ENCODE assay signal across 14 cellular contexts in genomic region chr5:122702524-122702875, GRCh38.
DNase-seq lines count a peak whose midpoint lies in the region; ATAC-seq, FAIRE-seq and TF ChIP-seq lines count a peak whose summit lies in the region.
"Had no signal": no experiment of that assay in that cellular context is flagged by ENCODE, and none has a peak within 500 bp of the region (broad histone marks: within the 10 kb centered on the region; RNA-seq: fewer than 3 reads in every experiment).

No MANE protein-coding gene starts in this region.

- H3K4me3 ChIP-seq in GM12878, result no peak overlapping the region
- no peak overlapping the region for H3K4me3 ChIP-seq in mesendoderm (ENCODE audit: low read length)
- no peak overlapping the region for H3K4me3 ChIP-seq in brain microvascular endothelial cell (ENCODE audit: low read depth, low read length)
- H3K4me3 ChIP-seq: BLaER1, esophagus squamous epithelium had no signal

- no peak overlapping the region for H2BK5ac ChIP-seq in mesendoderm (ENCODE audit: low read length)

- 0% methylated on average over 2 of the region's 2 CpGs for WGBS in GM12878 (ENCODE audit: insufficient coverage, insufficient replicate concordance, low lambda C conversion rate, missing lambda C conversion rate)
- no CpG with 5 or more reads among the region's 2 CpGs for WGBS in mesendoderm (ENCODE audit: extremely low coverage, insufficient coverage, low lambda C conversion rate)

- H3K4me3 Mint-ChIP-seq in activated CD8-positive, alpha-beta T cell treated with anti-CD3 and anti-CD28 coated beads, Interleukin-2, amount 10 ng/mL, durations not matched to agents 7 days and 5 days, result no peak overlapping the region
- H3K4me3 Mint-ChIP-seq: activated CD4-positive, alpha-beta T cell treated with anti-CD3 and anti-CD28 coated beads, Interleukin-2, amount 10 ng/mL, durations not matched to agents 24 days and 14 days had no signal

- H3K23ac ChIP-seq in mesendoderm (ENCODE audit: low read length), result no peak overlapping the region

- H4K5ac ChIP-seq in mesendoderm (ENCODE audit: low read length), result no peak overlapping the region

- intact Hi-C loops in GM12878 (cut with micrococcal nuclease; ENCODE audit: unreplicated experiment), result loop anchor here (1.0 to 5.0 kb wide), 4 partner anchors 18 to 300 kb away; partner anchors contain the start of gene SNX2

- ATAC-seq in GM18861 (IDR thresholded peaks at IDR 0.05; ENCODE audit: unreplicated experiment) (peak; percentile 25), GM21529 (IDR thresholded peaks at IDR 0.05; ENCODE audit: unreplicated experiment) (peak; percentile 34), HG03135 (IDR thresholded peaks at IDR 0.05; ENCODE audit: unreplicated experiment) (peak; percentile 30), GM12878 (peak; percentile 62)
- no peak for ATAC-seq in activated CD8-positive, alpha-beta T cell treated with anti-CD3 and anti-CD28 coated beads, Interleukin-2, amount 10 ng/mL, durations not matched to agents 7 days and 5 days

- no peak overlapping the region for H2BK120ac ChIP-seq in mesendoderm (ENCODE audit: low read depth, low read length)

- no peaks in the 10 kb centered on the region for H4K20me1 ChIP-seq in GM12878 (ENCODE audit: control insufficient read depth, insufficient read depth)
- H4K20me1 ChIP-seq: BLaER1 had no signal

- H3K4me2 ChIP-seq in GM12878 (ENCODE audit: control insufficient read depth, insufficient read depth) (peak overlapping the region; percentile 11; the same call in 1 of the 2 replicates), mesendoderm (ENCODE audit: low read length) (no peak overlapping the region)
- H3K4me2 ChIP-seq: BLaER1 had no signal

- H2AK5ac ChIP-seq in mesendoderm (ENCODE audit: low read length), result no peak overlapping the region

- RAD21 ChIA-PET in GM12878 (lab: Charles Lee; ENCODE audit: unreplicated experiment), result interaction anchor here (1.1 to 1.9 kb wide), 8 partner anchors 51 to 186 kb away, joined by 3 to 10 read pairs (median 4); partner anchors contain the start of gene SNX2

- H3K27me3 Mint-ChIP-seq in activated CD8-positive, alpha-beta T cell treated with anti-CD3 and anti-CD28 coated beads, Interleukin-2, amount 10 ng/mL, durations not matched to agents 7 days and 5 days (ENCODE audit: low read depth), result peaks cover 3% of the 10 kb centered on the region
- H3K27me3 Mint-ChIP-seq: progenitor cell of endocrine pancreas had no signal

- SMC1A ChIA-PET in GM12878 (lab: Charles Lee; ENCODE audit: uncharacterized antibody, unreplicated experiment), result interaction anchor here (0.7 to 2.7 kb wide), 15 partner anchors 11 to 721 kb away, joined by 3 to 13 read pairs (median 4); partner anchors contain the start of gene CEP120

- FAIRE-seq in GM12878 (lab: Jason Lieb, UNC), result no peak

- peak overlapping the region; percentile 57 for H2AFZ ChIP-seq in GM12878 (ENCODE audit: control insufficient read depth, low read depth, low read length)

- in situ Hi-C loops in GM12878 (cut with MboI) (no loop called here), brain microvascular endothelial cell (cut with HindIII; ENCODE audit: low pct_ligation_motif_present, low sequenced_read_pairs) (no loop called here)

- TF ChIP-seq RAD21 in GM12878 (IDR thresholded peaks at IDR 0.05; ENCODE audit: insufficient read depth, low read depth, low read length), result no peak

- H3K9me3 ChIP-seq in GM12878 (replicated peaks; ENCODE audit: control insufficient read depth, insufficient read depth, low read length), result no peaks in the 10 kb centered on the region
- H3K9me3 ChIP-seq: BLaER1, esophagus squamous epithelium had no signal

- CTCF ChIA-PET in GM12878 (lab: Yijun Ruan, JAX), result interaction anchor here (0.5 to 4.4 kb wide), 15 partner anchors 12 to 721 kb away, joined by 3 to 33 read pairs (median 4); partner anchors contain the start of genes CEP120 and SNX2
- CTCF ChIA-PET in activated CD8-positive, alpha-beta T cell treated with anti-CD3 and anti-CD28 coated beads, Interleukin-2, amount 10 ng/mL, durations not matched to agents 7 days and 5 days (lab: Charles Lee), result no interaction called here

- H3K9ac ChIP-seq in GM12878 (ENCODE audit: control insufficient read depth, insufficient read depth, low read length) (no peak overlapping the region), mesendoderm (ENCODE audit: low read length) (no peak overlapping the region)
- H3K9ac ChIP-seq: BLaER1 had no signal

- no peak for TF ChIP-seq POLR2A in GM12878 (IDR thresholded peaks at IDR 0.05; ENCODE audit: low read depth, low read length)

- H3K27me3 ChIP-seq in GM12878 (replicated peaks in 1 of 2; ENCODE audit: control insufficient read depth in 2 of 2, insufficient read depth in 2 of 2, low read length in 1 of 2) (no peaks in the 10 kb centered on the region), mesendoderm (ENCODE audit: insufficient read depth, low read length, poor library complexity) (no peaks in the 10 kb centered on the region), brain microvascular endothelial cell (replicated peaks) (no peaks in the 10 kb centered on the region)
- H3K27me3 ChIP-seq: BLaER1, esophagus squamous epithelium had no signal

- POLR2A ChIA-PET in GM12878 (lab: Charles Lee), result interaction anchor here (0.8 to 0.9 kb wide), 2 partner anchors 73 to 75 kb away, joined by 3 read pairs; no protein-coding TSS in a partner anchor
- POLR2A ChIA-PET in activated CD8-positive, alpha-beta T cell treated with anti-CD3 and anti-CD28 coated beads, Interleukin-2, amount 10 ng/mL, durations not matched to agents 7 days and 5 days (lab: Charles Lee), result no interaction called here

- no TSS peak for BruUV-seq in GM12878 (replicated peaks; lab: Mats Ljungman, UMichigan)

- no peak for TF ChIP-seq EP300 in GM12878 (IDR thresholded peaks at IDR 0.05; ENCODE audit: borderline replicate concordance in 1 of 2, control insufficient read depth in 1 of 2, low read depth in 2 of 2, low read length in 2 of 2)

- H3K36me3 Mint-ChIP-seq in activated CD8-positive, alpha-beta T cell treated with anti-CD3 and anti-CD28 coated beads, Interleukin-2, amount 10 ng/mL, durations not matched to agents 7 days and 5 days (ENCODE audit: low read depth), result no peaks in the 10 kb centered on the region

- no peak overlapping the region for H4K8ac ChIP-seq in mesendoderm (ENCODE audit: low read depth, low read length)

- TF ChIP-seq CTCF in GM12878 (IDR thresholded peaks at IDR 0.05 in 2 of 3, conservative IDR thresholded peaks at IDR 0.05 in 1 of 3; ENCODE audit: control insufficient read depth in 2 of 3, extremely low read depth in 1 of 3, insufficient read depth in 1 of 3, low read depth in 3 of 3, low read length in 3 of 3) (no peak), brain microvascular endothelial cell (IDR thresholded peaks at IDR 0.05; ENCODE audit: low read depth, low read length, missing control alignments) (no peak)

- H3K79me1 ChIP-seq in mesendoderm (ENCODE audit: low read length), result no peaks in the 10 kb centered on the region

- H3K4me1 Mint-ChIP-seq in activated CD8-positive, alpha-beta T cell treated with anti-CD3 and anti-CD28 coated beads, Interleukin-2, amount 10 ng/mL, durations not matched to agents 7 days and 5 days (ENCODE audit: low read depth), result no peaks in the 10 kb centered on the region

- H3K79me2 ChIP-seq in GM12878 (ENCODE audit: control insufficient read depth, insufficient read depth, low read length) (no peaks in the 10 kb centered on the region), mesendoderm (ENCODE audit: control insufficient read depth, insufficient read depth, low read length) (no peaks in the 10 kb centered on the region)

- H3K18ac ChIP-seq in mesendoderm (ENCODE audit: low read length), result no peak overlapping the region

- no peak overlapping the region for H2BK15ac ChIP-seq in mesendoderm (replicated peaks; ENCODE audit: low read depth)

- H3K36me3 ChIP-seq in GM12878 (ENCODE audit: control insufficient read depth in 2 of 2, insufficient read depth in 2 of 2, low read length in 1 of 2) (no peaks in the 10 kb centered on the region), mesendoderm (ENCODE audit: control insufficient read depth, insufficient read depth, low read length) (no peaks in the 10 kb centered on the region), brain microvascular endothelial cell (replicated peaks) (no peaks in the 10 kb centered on the region)
- H3K36me3 ChIP-seq: BLaER1, esophagus squamous epithelium had no signal

- H3K4me1 ChIP-seq in GM12878 (ENCODE audit: control insufficient read depth, insufficient read depth, low read length) (peaks cover 21% of the 10 kb centered on the region), mesendoderm (ENCODE audit: control insufficient read depth, low read depth, low read length) (no peaks in the 10 kb centered on the region)
- H3K4me1 ChIP-seq: esophagus squamous epithelium had no signal

- DNase-seq in GM12878 (ENCODE audit: low read depth, low spot score) (no peak), mesendoderm (no peak), brain microvascular endothelial cell (no peak), amygdala (lab: John Stamatoyannopoulos, UW) (no peak)
- DNase-seq in activated CD8-positive, alpha-beta T cell treated with anti-CD3 and anti-CD28 coated beads, Interleukin-2, amount 10 ng/mL, durations not matched to agents 7 days and 5 days, result no peak
- DNase-seq: activated CD4-positive, alpha-beta T cell treated with anti-CD3 and anti-CD28 coated beads, Interleukin-2, amount 10 ng/mL, durations not matched to agents 24 days and 14 days; EL; esophagus squamous epithelium; NCI-H1694 treated with DMSO at 0.1 percent for 48 hours had no signal

- H3K4ac ChIP-seq in mesendoderm (ENCODE audit: low read depth, low read length), result no peak overlapping the region

- no peak overlapping the region for H3K56ac ChIP-seq in mesendoderm (ENCODE audit: low read length)

- no peak overlapping the region for H3K27ac Mint-ChIP-seq in activated CD8-positive, alpha-beta T cell treated with anti-CD3 and anti-CD28 coated beads, Interleukin-2, amount 10 ng/mL, durations not matched to agents 7 days and 5 days
- H3K27ac Mint-ChIP-seq: activated CD4-positive, alpha-beta T cell treated with anti-CD3 and anti-CD28 coated beads, Interleukin-2, amount 10 ng/mL, durations not matched to agents 24 days and 14 days; progenitor cell of endocrine pancreas had no signal

- no peaks in the 10 kb centered on the region for H3K9me3 Mint-ChIP-seq in activated CD8-positive, alpha-beta T cell treated with anti-CD3 and anti-CD28 coated beads, Interleukin-2, amount 10 ng/mL, durations not matched to agents 7 days and 5 days (ENCODE audit: insufficient read depth)
- H3K9me3 Mint-ChIP-seq: activated CD4-positive, alpha-beta T cell treated with anti-CD3 and anti-CD28 coated beads, Interleukin-2, amount 10 ng/mL, durations not matched to agents 24 days and 14 days had no signal

- H3K27ac ChIP-seq in GM12878 (ENCODE audit: control insufficient read depth, insufficient read depth) (peak overlapping the region; percentile 73), mesendoderm (ENCODE audit: low read depth, low read length) (no peak overlapping the region), brain microvascular endothelial cell (no peak overlapping the region)
- H3K27ac ChIP-seq: BLaER1, esophagus squamous epithelium had no signal

TF ChIP-seq in GM12878, 131 proteins besides CTCF, POLR2A, EP300 and RAD21 (continues in another document):
- TF ChIP-seq RB1 (IDR thresholded peaks at IDR 0.05; ENCODE audit: borderline replicate concordance) (no peak), ZSCAN29 (IDR thresholded peaks at IDR 0.05) (no peak), PML (IDR thresholded peaks at IDR 0.05; ENCODE audit: low read length) (no peak), RELA (IDR thresholded peaks at IDR 0.05; ENCODE audit: borderline replicate concordance, partially characterized antibody) (no peak)
